22 cellular contexts compared by ENCODE assay signal in the genomic region with DNA sequence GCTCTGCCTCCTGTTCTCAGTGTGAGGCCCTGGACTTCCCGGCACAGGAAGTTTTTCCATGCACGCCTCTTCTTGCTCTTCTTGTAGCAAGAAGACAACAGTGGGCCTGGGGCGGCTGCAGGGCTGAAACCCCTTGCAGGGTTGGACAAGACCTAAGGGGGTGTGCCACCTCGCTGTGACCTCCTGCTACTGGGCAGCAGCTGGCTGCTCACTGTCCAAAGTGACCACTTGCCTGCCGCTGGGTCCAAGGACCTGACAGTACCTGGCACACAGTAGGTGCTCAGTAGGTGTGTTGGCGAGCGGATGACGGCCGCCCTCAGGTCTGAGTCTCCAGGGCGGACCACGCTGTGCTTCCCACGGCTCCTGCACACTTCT.
DNase-seq lines count a peak whose midpoint lies in the region; ATAC-seq, FAIRE-seq and TF ChIP-seq lines count a peak whose summit lies in the region.
"Had no signal": no experiment of that assay in that cellular context is flagged by ENCODE, and none has a peak within 500 bp of the region (broad histone marks: within the 10 kb centered on the region; RNA-seq: fewer than 3 reads in every experiment).

No MANE protein-coding gene starts in this region.

- H2BK120ac ChIP-seq in neuronal stem cell (ENCODE audit: low read depth, low read length) = no peak overlapping the region

- H2BK15ac ChIP-seq in neuronal stem cell (ENCODE audit: low read length) = no peak overlapping the region

- H3K4me1 ChIP-seq in left ventricle myocardium inferior = peaks cover 36% of the 10 kb centered on the region
- H3K4me1 ChIP-seq in neuronal stem cell (ENCODE audit: control insufficient read depth in 2 of 2, insufficient read depth in 1 of 2, low read depth in 1 of 2, low read length in 2 of 2) = peaks cover 0 to 12% of the 10 kb centered on the region in 2 donors
- no peaks in the 10 kb centered on the region for H3K4me1 ChIP-seq in small intestine (ENCODE audit: control insufficient read depth in 2 of 2, insufficient read depth in 1 of 2, low read depth in 1 of 2, low read length in 1 of 2)

- no peak overlapping the region for H3K27ac Mint-ChIP-seq in chondrocyte (ENCODE audit: unreplicated experiment)
- H3K27ac Mint-ChIP-seq: CD4-positive, alpha-beta memory T cell had no signal

- H3K27me3 ChIP-seq in left ventricle myocardium inferior (ENCODE audit: low read depth) (no peaks in the 10 kb centered on the region), neuronal stem cell (ENCODE audit: control insufficient read depth in 3 of 3, insufficient read depth in 3 of 3, low read depth in 1 of 3, low read length in 3 of 3) (no peaks in the 10 kb centered on the region), small intestine (ENCODE audit: control insufficient read depth in 2 of 2, insufficient read depth in 2 of 2, low read length in 2 of 2) (no peaks in the 10 kb centered on the region), H7 (ENCODE audit: control insufficient read depth, insufficient read depth, low read length) (no peaks in the 10 kb centered on the region)

- H2BK12ac ChIP-seq in neuronal stem cell (ENCODE audit: low read length) = no peak overlapping the region

- DNase-seq in left ventricle myocardium inferior (no peak), Right ventricle myocardium inferior (ENCODE audit: missing footprints) (no peak), chondrocyte (ENCODE audit: low spot score) (peak; percentile 83), neuronal stem cell (ENCODE audit: low spot score) (no peak), small intestine (no peak), H7 (no peak), NCI-H345 treated with DMSO at 0.1 percent for 48 hours (lab: John Stamatoyannopoulos, UW; ENCODE audit: unreplicated experiment) (no peak)
- DNase-seq: C1 segment of cervical spinal cord; CD4-positive, alpha-beta memory T cell; COR-L47; DMS53; Kasumi-1; MV-4-11; NCI-H1105; NCI-H146; NCI-H1930; NCI-H526 treated with DMSO at 0.1 percent for 48 hours; PC-9; SHP77 treated with DMSO at 0.1 percent for 48 hours had no signal

- no peak for ATAC-seq in Right ventricle myocardium inferior
- ATAC-seq: K562 had no signal

- H3K23ac ChIP-seq in neuronal stem cell (ENCODE audit: low read depth, low read length, poor library complexity) = no peak overlapping the region

- no peak overlapping the region for H3K4me2 ChIP-seq in neuronal stem cell (ENCODE audit: insufficient read depth, low read length, poor library complexity, severe bottlenecking)
- H3K4me2 ChIP-seq: PC-9 had no signal

- H3K36me3 Mint-ChIP-seq in chondrocyte (ENCODE audit: low read depth) = no peaks in the 10 kb centered on the region
- H3K36me3 Mint-ChIP-seq: CD4-positive, alpha-beta memory T cell had no signal

- intact Hi-C loops in left ventricle myocardium inferior (cut with micrococcal nuclease) = no loop called here
- intact Hi-C loops in Right ventricle myocardium inferior (cut with DNase I) = loop anchor here (2.0 to 5.0 kb wide), 2 partner anchors 47 to 119 kb away; no protein-coding TSS in a partner anchor

- peak overlapping the region; percentile 74 for H2AK5ac ChIP-seq in neuronal stem cell (ENCODE audit: low read depth, low read length)

- no peak overlapping the region for H3K4me3 Mint-ChIP-seq in chondrocyte (ENCODE audit: unreplicated experiment)
- H3K4me3 Mint-ChIP-seq: CD4-positive, alpha-beta memory T cell had no signal

- H3K36me3 ChIP-seq in left ventricle myocardium inferior = no peaks in the 10 kb centered on the region
- H3K36me3 ChIP-seq in neuronal stem cell (replicated peaks in 1 of 2; ENCODE audit: control insufficient read depth in 2 of 2, insufficient read depth in 2 of 2, low read length in 2 of 2) = no peaks in the 10 kb centered on the region
- H3K36me3 ChIP-seq in small intestine (ENCODE audit: control insufficient read depth in 2 of 2, insufficient read depth in 2 of 2, low read length in 2 of 2) = no peaks in the 10 kb centered on the region
- no peaks in the 10 kb centered on the region for H3K36me3 ChIP-seq in H7 (replicated peaks; ENCODE audit: control insufficient read depth, insufficient read depth, low read length)

- peaks cover 11% of the 10 kb centered on the region for H3K4me1 Mint-ChIP-seq in chondrocyte (ENCODE audit: low read depth)

- H3K79me1 ChIP-seq in neuronal stem cell (ENCODE audit: low read depth, low read length) = no peaks in the 10 kb centered on the region

- H2BK5ac ChIP-seq in neuronal stem cell (ENCODE audit: low read length) = no peak overlapping the region

- FAIRE-seq in small intestine (lab: Jason Lieb, UNC) = no peak
- FAIRE-seq: GM18507, HepG2, K562 had no signal

- no peak overlapping the region for H4K91ac ChIP-seq in neuronal stem cell (ENCODE audit: low read depth, low read length, poor library complexity)

- H3K18ac ChIP-seq in neuronal stem cell (ENCODE audit: low read length) = peak overlapping the region; percentile 66

- H3K27me3 Mint-ChIP-seq in chondrocyte (ENCODE audit: low read depth) = no peaks in the 10 kb centered on the region

- peak overlapping the region; percentile 56 for H3K9ac ChIP-seq in neuronal stem cell (ENCODE audit: low read depth, low read length, poor library complexity)

- H2AFZ ChIP-seq in neuronal stem cell (ENCODE audit: low read length) = no peak overlapping the region
- H2AFZ ChIP-seq: PC-9 had no signal

- TF ChIP-seq CTCF in left ventricle myocardium inferior (IDR thresholded peaks at IDR 0.05; ENCODE audit: borderline replicate concordance) (no peak), chondrocyte (IDR thresholded peaks at IDR 0.05) (no peak)

- H3K27ac ChIP-seq in left ventricle myocardium inferior (replicated peaks) = peak overlapping the region; percentile 90
- no peak overlapping the region for H3K27ac ChIP-seq in neuronal stem cell (replicated peaks; ENCODE audit: low read length)
- no peak overlapping the region for H3K27ac ChIP-seq in small intestine (ENCODE audit: low read depth in 1 of 2, low read length in 1 of 2)
- H3K27ac ChIP-seq: PC-9 had no signal

- no peak overlapping the region for H4K8ac ChIP-seq in neuronal stem cell (ENCODE audit: low read depth, low read length)

- H3K4me3 ChIP-seq in left ventricle myocardium inferior (no peak overlapping the region), neuronal stem cell (ENCODE audit: low read length in 2 of 2) (no peak overlapping the region), small intestine (ENCODE audit: low read depth in 1 of 2, low read length in 2 of 2) (no peak overlapping the region), H7 (ENCODE audit: insufficient read depth, low read depth, low read length) (no peak overlapping the region)
- H3K4me3 ChIP-seq: K562, PC-9 had no signal

- no peak overlapping the region for H3K14ac ChIP-seq in neuronal stem cell (ENCODE audit: low read length)

- H3K4ac ChIP-seq in neuronal stem cell (ENCODE audit: low read length) = peak overlapping the region; percentile 41

- H3K9me3 Mint-ChIP-seq in chondrocyte (ENCODE audit: low read depth) = no peaks in the 10 kb centered on the region
- H3K9me3 Mint-ChIP-seq: CD4-positive, alpha-beta memory T cell had no signal

- H3K9me3 ChIP-seq in left ventricle myocardium inferior (replicated peaks) = no peaks in the 10 kb centered on the region
- no peaks in the 10 kb centered on the region for H3K9me3 ChIP-seq in neuronal stem cell (replicated peaks in 1 of 2; ENCODE audit: control insufficient read depth in 2 of 2, insufficient read depth in 1 of 2, low read depth in 1 of 2, low read length in 2 of 2)
- no peaks in the 10 kb centered on the region for H3K9me3 ChIP-seq in small intestine (ENCODE audit: control insufficient read depth, low read depth)

- no CpG with 5 or more reads among the region's 12 CpGs for WGBS in neuronal stem cell (ENCODE audit: extremely low coverage in 2 of 2, insufficient read length in 2 of 2, insufficient replicate concordance in 1 of 2), 2 donors
- 87 to 91% (median 89%) methylated on average over 12 of the region's 12 CpGs for WGBS in small intestine, 3 donors
